In genomic region chr2:37156071-37156856, GRCh38 we compare ENCODE assay signal across 7 cellular contexts. TPM values are rescaled to one million over a fixed set of nuclear protein-coding genes. Genes with fewer than 3 reads are reported as not detected.
DNase-seq lines count a peak whose midpoint lies in the region; ATAC-seq and TF ChIP-seq lines count a peak whose summit lies in the region.

No MANE protein-coding gene starts in this region.

- H3K9me3 ChIP-seq in Loucy (ENCODE audit: insufficient read depth, low read depth, low read length) (no peaks in the 10 kb centered on the region), endocrine pancreas (ENCODE audit: control insufficient read depth, low read length) (no peaks in the 10 kb centered on the region)

- 0 out of 2 replicates have a peak, but pooled peaks cover 3% of the 10 kb centered on the region for H3K36me3 ChIP-seq in Loucy (ENCODE audit: insufficient read depth, low read length)
- H3K36me3 ChIP-seq in endocrine pancreas (ENCODE audit: control insufficient read depth, insufficient read depth, low read length) = no peaks in the 10 kb centered on the region
- H3K36me3 ChIP-seq in mesendoderm (ENCODE audit: control insufficient read depth, insufficient read depth, low read length) = no peaks in the 10 kb centered on the region

- peak overlapping the region; percentile 95 for H2AFZ ChIP-seq in Loucy (ENCODE audit: low read length)

- peak overlapping the region; percentile 23 for H3K27ac ChIP-seq in mesendoderm (ENCODE audit: low read depth, low read length)

- H3K4me1 ChIP-seq in Loucy (ENCODE audit: insufficient read depth, low read length, poor library complexity, severe bottlenecking) (peaks cover 30% of the 10 kb centered on the region), endocrine pancreas (ENCODE audit: control insufficient read depth, insufficient read depth, low read length) (peaks cover 7% of the 10 kb centered on the region), mesendoderm (ENCODE audit: control insufficient read depth, low read depth, low read length) (no peaks in the 10 kb centered on the region)

- H3K27me3 ChIP-seq in Loucy (ENCODE audit: insufficient read depth, low read length, poor library complexity, severe bottlenecking) (no peaks in the 10 kb centered on the region), endocrine pancreas (ENCODE audit: control insufficient read depth, insufficient read depth, low read length) (no peaks in the 10 kb centered on the region), mesendoderm (ENCODE audit: insufficient read depth, low read length, poor library complexity) (no peaks in the 10 kb centered on the region)

- H4K8ac ChIP-seq in mesendoderm (ENCODE audit: low read depth, low read length) = peak overlapping the region; percentile 98

- H3K4me3 ChIP-seq in GM08714 (ENCODE audit: low read length) = peak overlapping the region; percentile 96
- peak overlapping the region; percentile 86 for H3K4me3 ChIP-seq in Loucy (ENCODE audit: low read length, poor library complexity, severe bottlenecking)
- peak overlapping the region; percentile 79 for H3K4me3 ChIP-seq in endocrine pancreas (ENCODE audit: control insufficient read depth, insufficient read depth, low read length)
- H3K4me3 ChIP-seq in mesendoderm (ENCODE audit: low read length) = peak overlapping the region; percentile 57

- peak; percentile 4 to 10 for DNase-seq in activated CD4-positive, alpha-beta T cell treated with anti-CD3 and anti-CD28 coated beads, Interleukin-2, amount 50 U/mL, for 24 hours (ENCODE audit: low read depth in 1 of 2, low spot score in 1 of 2)
- DNase-seq in mesendoderm = peak; percentile 62
- peak; percentile 50 for DNase-seq in stimulated activated CD8-positive, alpha-beta memory T cell treated with anti-CD3 and anti-CD28 coated beads, Interleukin-4, amount 100 ng/mL, for 48 hours

- no peak overlapping the region for H2BK15ac ChIP-seq in mesendoderm (replicated peaks; ENCODE audit: low read depth)

- H3K56ac ChIP-seq in mesendoderm (ENCODE audit: low read length) = peak overlapping the region; percentile 82

- no peak overlapping the region for H3K23ac ChIP-seq in mesendoderm (ENCODE audit: low read length)

- H4K20me1 ChIP-seq in Loucy (ENCODE audit: insufficient read depth, low read length, poor library complexity, severe bottlenecking) = peaks cover 14% of the 10 kb centered on the region

- no peak overlapping the region for H2BK5ac ChIP-seq in mesendoderm (ENCODE audit: low read length)

- ATAC-seq in GM21825 (IDR thresholded peaks at IDR 0.05; ENCODE audit: unreplicated experiment) = peak; percentile 18

- H2BK120ac ChIP-seq in mesendoderm (ENCODE audit: low read depth, low read length) = peak overlapping the region; percentile 19

- TF ChIP-seq CTCF in Loucy (conservative IDR thresholded peaks at IDR 0.05; ENCODE audit: low read length) = no peak

- peaks cover 5% of the 10 kb centered on the region for H3K79me1 ChIP-seq in mesendoderm (ENCODE audit: low read length)

- peak overlapping the region; percentile 75 for H3K18ac ChIP-seq in mesendoderm (ENCODE audit: low read length)

- peak overlapping the region; percentile 99 for H3K4me2 ChIP-seq in Loucy (ENCODE audit: low read depth, low read length, poor library complexity, severe bottlenecking)
- peak overlapping the region; percentile 61 for H3K4me2 ChIP-seq in mesendoderm (ENCODE audit: low read length)

- H3K9me2 ChIP-seq in Loucy (replicated peaks; ENCODE audit: low read depth, low read length) = no peaks in the 10 kb centered on the region

- no peak overlapping the region for H4K5ac ChIP-seq in mesendoderm (ENCODE audit: low read length)

- H3K4ac ChIP-seq in mesendoderm (ENCODE audit: low read depth, low read length) = peak overlapping the region; percentile 73

- H3K79me2 ChIP-seq in Loucy (ENCODE audit: insufficient read depth, low read length) (peaks cover 56% of the 10 kb centered on the region), mesendoderm (ENCODE audit: control insufficient read depth, insufficient read depth, low read length) (peaks cover 2% of the 10 kb centered on the region)

- H2AK5ac ChIP-seq in mesendoderm (ENCODE audit: low read length) = no peak overlapping the region

- WGBS in mesendoderm (ENCODE audit: extremely low coverage, insufficient coverage, low lambda C conversion rate) = no CpG with 5 or more reads among the region's 27 CpGs

- peak overlapping the region; percentile 96 for H3K9ac ChIP-seq in Loucy (ENCODE audit: low read depth, low read length, poor library complexity, severe bottlenecking)
- H3K9ac ChIP-seq in endocrine pancreas (ENCODE audit: control insufficient read depth, insufficient read depth, low read length) = peak overlapping the region; percentile 82
- peak overlapping the region; percentile 82 for H3K9ac ChIP-seq in mesendoderm (ENCODE audit: low read length)

- H3F3A ChIP-seq in Loucy (ENCODE audit: low read depth) = no peaks in the 10 kb centered on the region

RNA-seq across cellular contexts. Expression of gene EIF2AK2, which starts 0.5 kb away (rescaled TPM):
- 28.3 TPM for polyA plus RNA-seq in mesendoderm (2013, experiment 1 of 2)
- polyA plus RNA-seq in mesendoderm (2013, experiment 2 of 2) = 27.0 TPM

RNA-seq across cellular contexts. Expression of gene SULT6B1, which starts 32.2 kb away (rescaled TPM):
- not detected for polyA plus RNA-seq in mesendoderm (2013, experiment 1 of 2)
- 0.04 TPM for polyA plus RNA-seq in mesendoderm (2013, experiment 2 of 2)

RNA-seq across cellular contexts. Expression of gene CEBPZOS, which starts 40.0 kb away (rescaled TPM):
- 23.4 TPM for polyA plus RNA-seq in mesendoderm (2013, experiment 1 of 2)
- polyA plus RNA-seq in mesendoderm (2013, experiment 2 of 2) = 21.8 TPM

Comparison
In these comparisons a context has a peak if more than half of its experiments do, and no peak if none do; other contexts are left out.
1. Peak in every context shown above with its lines: DNase-seq, ATAC-seq, H3K4me3 ChIP-seq and H3K27ac ChIP-seq.
2. DNase-seq: peak in every context shown above with its lines; median percentile 62 in mesendoderm; 50 in stimulated activated CD8-positive, alpha-beta memory T cell treated with anti-CD3 and anti-CD28 coated beads, Interleukin-4, amount 100 ng/mL, for 48 hours; 7 in activated CD4-positive, alpha-beta T cell treated with anti-CD3 and anti-CD28 coated beads, Interleukin-2, amount 50 U/mL, for 24 hours.